ENCODE assay signal across 25 cellular contexts in genomic region chr10:47308775-47309174, GRCh38. TPM values are rescaled to one million over a fixed set of nuclear protein-coding genes. Genes with fewer than 3 reads are reported as not detected.
DNase-seq lines count a peak whose midpoint lies in the region; ATAC-seq, FAIRE-seq and TF ChIP-seq lines count a peak whose summit lies in the region.
"Had no signal": no experiment of that assay in that cellular context is flagged by ENCODE, and none has a peak within 500 bp of the region (broad histone marks: within the 10 kb centered on the region; RNA-seq: fewer than 3 reads in every experiment).

No MANE protein-coding gene starts in this region.

- 32% methylated on average over 9 of the region's 9 CpGs for WGBS in HepG2 (ENCODE audit: low lambda C conversion rate)

- H3K9ac ChIP-seq in Loucy (ENCODE audit: low read depth, low read length, poor library complexity, severe bottlenecking): peak overlapping the region; percentile 83
- H3K9ac ChIP-seq in neural progenitor cell: no peak overlapping the region
- H3K9ac ChIP-seq in HepG2 (ENCODE audit: insufficient read depth, low read depth, low read length): no peak overlapping the region
- H3K9ac ChIP-seq: BLaER1 treated with 17β-estradiol and CSF1 and Interleukin-3, amounts not matched to agents 10 nM and 100 nM; GM23248 had no signal

- H2AFZ ChIP-seq in Loucy (ENCODE audit: low read length): no peak overlapping the region
- no peak overlapping the region for H2AFZ ChIP-seq in neural progenitor cell (replicated peaks)
- no peak overlapping the region for H2AFZ ChIP-seq in HepG2 (ENCODE audit: low read length)
- H2AFZ ChIP-seq: GM23248 had no signal

- no peak overlapping the region for H3K4me3 Mint-ChIP-seq in CD4-positive, alpha-beta T cell
- no peak overlapping the region for H3K4me3 Mint-ChIP-seq in neural progenitor cell
- H3K4me3 Mint-ChIP-seq: CD14-positive monocyte had no signal

- BruUV-seq in HepG2 (replicated peaks; lab: Mats Ljungman, UMichigan): no TSS peak

- in situ Hi-C loops in HepG2 (cut with HindIII; ENCODE audit: extremely low pct_ligation_motif_present, low pct_unique_long_range_greater_than_20kb): loop anchor here (10.0 kb wide), 1 partner anchor 284 kb away; no protein-coding TSS in a partner anchor

- peaks cover 57% of the 10 kb centered on the region for H3K4me1 Mint-ChIP-seq in CD4-positive, alpha-beta T cell (ENCODE audit: low read depth)
- peaks cover 28% of the 10 kb centered on the region for H3K4me1 Mint-ChIP-seq in neural progenitor cell

- TF ChIP-seq EP300 in HepG2 (IDR thresholded peaks at IDR 0.05; ENCODE audit: low read depth in 2 of 2, low read length in 2 of 2) (no peak), HepG2 (CRISPR knock-in tag; IDR thresholded peaks at IDR 0.05; ENCODE audit: borderline replicate concordance) (no peak)

- no peaks in the 10 kb centered on the region for H3K36me3 Mint-ChIP-seq in CD4-positive, alpha-beta T cell (ENCODE audit: low read depth)
- peaks cover 3% of the 10 kb centered on the region for H3K36me3 Mint-ChIP-seq in neural progenitor cell
- H3K36me3 Mint-ChIP-seq: CD14-positive monocyte; CD4-positive, alpha-beta memory T cell had no signal

- H3K27me3 ChIP-seq in CD4-positive, alpha-beta T cell (ENCODE audit: control insufficient read depth, insufficient read depth, low read length): no peaks in the 10 kb centered on the region
- H3K27me3 ChIP-seq in Loucy (ENCODE audit: insufficient read depth, low read length, poor library complexity, severe bottlenecking) (no peaks in the 10 kb centered on the region), neural progenitor cell (no peaks in the 10 kb centered on the region), HepG2 (ENCODE audit: control insufficient read depth in 1 of 2, insufficient read depth in 2 of 2, low read length in 2 of 2) (peaks cover 4 to 15% of the 10 kb centered on the region in 2 experiments; a peak in 3 of 5 replicates)
- H3K27me3 ChIP-seq: BE2C; BLaER1 treated with 17β-estradiol and CSF1 and Interleukin-3, amounts not matched to agents 10 nM and 100 nM had no signal

- no peak for TF ChIP-seq RAD21 in HepG2 (CRISPR knock-in tag; IDR thresholded peaks at IDR 0.05)

- no peak overlapping the region for H3K27ac ChIP-seq in CD4-positive, alpha-beta T cell (ENCODE audit: low read depth, low read length)
- H3K27ac ChIP-seq in neural progenitor cell: no peak overlapping the region
- no peak overlapping the region for H3K27ac ChIP-seq in HepG2 (ENCODE audit: extremely low read length, insufficient read depth, low read length)
- H3K27ac ChIP-seq: A549; BLaER1 treated with 17β-estradiol and CSF1 and Interleukin-3, amounts not matched to agents 10 nM and 100 nM; GM23248 had no signal

- intact Hi-C loops in CD4-positive, alpha-beta T cell (cut with DNase I, micrococcal nuclease): loop anchor here in 1 of 2 experiments (5.0 kb wide), 3 partner anchors 36 to 141 kb away; no protein-coding TSS in a partner anchor
- intact Hi-C loops in posterior vena cava (cut with DNase I): no loop called here
- intact Hi-C loops in HepG2 (cut with micrococcal nuclease; ENCODE audit: unreplicated experiment): no loop called here

- H3K79me2 ChIP-seq in Loucy (ENCODE audit: insufficient read depth, low read length) (peaks cover 25% of the 10 kb centered on the region), neural progenitor cell (ENCODE audit: low read depth) (no peaks in the 10 kb centered on the region), HepG2 (ENCODE audit: insufficient read depth, low read length) (no peaks in the 10 kb centered on the region)

- no peak for DNase-seq in CD4-positive, alpha-beta T cell
- DNase-seq in neural progenitor cell (ENCODE audit: low spot score) (no peak), posterior vena cava (ENCODE audit: low spot score) (peak; percentile 28), SHP77 (lab: John Stamatoyannopoulos, UW) (no peak), HepG2 (ENCODE audit: low spot score) (no peak)
- DNase-seq: 8988T; AML-193; BE2C; Calu3; CD4-positive, alpha-beta memory T cell; COR-L47; GF-D8; HCEC 1CT had no signal

- no peaks in the 10 kb centered on the region for H3K9me2 ChIP-seq in Loucy (replicated peaks; ENCODE audit: low read depth, low read length)

- H4K20me1 ChIP-seq in Loucy (ENCODE audit: insufficient read depth, low read length, poor library complexity, severe bottlenecking) (no peaks in the 10 kb centered on the region), neural progenitor cell (ENCODE audit: low read depth) (no peaks in the 10 kb centered on the region), HepG2 (ENCODE audit: insufficient read depth, low read length) (no peaks in the 10 kb centered on the region)
- H4K20me1 ChIP-seq: BLaER1 treated with 17β-estradiol and CSF1 and Interleukin-3, amounts not matched to agents 10 nM and 100 nM had no signal

- CTCF ChIA-PET in CD4-positive, alpha-beta T cell (lab: Charles Lee): no interaction called here
- CTCF ChIA-PET in HepG2 (lab: Yijun Ruan, JAX; ENCODE audit: low intra/inter-chr PET ratio, low total read pairs): interaction anchor here (1.6 kb wide), 1 partner anchor 284 kb away, joined by 3 read pairs; no protein-coding TSS in a partner anchor

- H3K4me3 ChIP-seq in Loucy (ENCODE audit: low read length, poor library complexity, severe bottlenecking) (no peak overlapping the region), neural progenitor cell (no peak overlapping the region), HepG2 (replicated peaks in 1 of 3; ENCODE audit: insufficient read depth in 1 of 3, low read depth in 2 of 3, low read length in 3 of 3) (no peak overlapping the region)
- H3K4me3 ChIP-seq: A549; BLaER1 treated with 17β-estradiol and CSF1 and Interleukin-3, amounts not matched to agents 10 nM and 100 nM; GM23248 had no signal

- H3K36me3 ChIP-seq in Loucy (ENCODE audit: insufficient read depth, low read length) (no peaks in the 10 kb centered on the region), neural progenitor cell (no peaks in the 10 kb centered on the region), HepG2 (replicated peaks in 1 of 2; ENCODE audit: control insufficient read depth in 1 of 2, insufficient read depth in 2 of 2, low read length in 2 of 2) (no peaks in the 10 kb centered on the region)
- H3K36me3 ChIP-seq: BE2C; BLaER1 treated with 17β-estradiol and CSF1 and Interleukin-3, amounts not matched to agents 10 nM and 100 nM had no signal

- FAIRE-seq in HepG2 (lab: Jason Lieb, UNC): no peak
- FAIRE-seq: A549, GM12891, GM18507, H1 had no signal

- no peak for TF ChIP-seq CTCF in CD4-positive, alpha-beta T cell (IDR thresholded peaks at IDR 0.05)
- TF ChIP-seq CTCF in Loucy (conservative IDR thresholded peaks at IDR 0.05; ENCODE audit: low read length) (no peak), neural progenitor cell (IDR thresholded peaks at IDR 0.05) (no peak), HepG2 (CRISPR knock-in tag; IDR thresholded peaks at IDR 0.05) (no peak)

- POLR2A ChIA-PET in CD4-positive, alpha-beta T cell (lab: Charles Lee): no interaction called here
- POLR2A ChIA-PET in HepG2 (lab: Yijun Ruan, JAX): no interaction called here

- H3K4me1 ChIP-seq in Loucy (ENCODE audit: insufficient read depth, low read length, poor library complexity, severe bottlenecking) (peaks cover 84% of the 10 kb centered on the region), neural progenitor cell (no peaks in the 10 kb centered on the region), HepG2 (ENCODE audit: insufficient read depth, low read length) (no peaks in the 10 kb centered on the region)
- H3K4me1 ChIP-seq: A549, BE2C had no signal

- peak overlapping the region; percentile 34 for H3K27ac Mint-ChIP-seq in CD4-positive, alpha-beta T cell
- peak overlapping the region; percentile 69 for H3K27ac Mint-ChIP-seq in neural progenitor cell

- peaks cover 26% of the 10 kb centered on the region for H3F3A ChIP-seq in Loucy (ENCODE audit: low read depth)
- H3F3A ChIP-seq in neural progenitor cell (ENCODE audit: low read depth): no peaks in the 10 kb centered on the region

- H3K9me3 ChIP-seq in CD4-positive, alpha-beta T cell (ENCODE audit: control insufficient read depth, low read length): no peaks in the 10 kb centered on the region
- H3K9me3 ChIP-seq in Loucy (ENCODE audit: insufficient read depth, low read depth, low read length) (no peaks in the 10 kb centered on the region), neural progenitor cell (ENCODE audit: low read depth) (no peaks in the 10 kb centered on the region), HepG2 (ENCODE audit: low read length) (no peaks in the 10 kb centered on the region)
- H3K9me3 ChIP-seq: A549; BE2C; BLaER1 treated with 17β-estradiol and CSF1 and Interleukin-3, amounts not matched to agents 10 nM and 100 nM had no signal

- no peaks in the 10 kb centered on the region for H3K27me3 Mint-ChIP-seq in CD4-positive, alpha-beta T cell
- peaks cover 9% of the 10 kb centered on the region for H3K27me3 Mint-ChIP-seq in neural progenitor cell (ENCODE audit: insufficient read depth, low read depth)
- H3K27me3 Mint-ChIP-seq: CD4-positive, alpha-beta memory T cell had no signal

- no peaks in the 10 kb centered on the region for H3K9me3 Mint-ChIP-seq in CD4-positive, alpha-beta T cell
- H3K9me3 Mint-ChIP-seq in neural progenitor cell: no peaks in the 10 kb centered on the region
- H3K9me3 Mint-ChIP-seq: CD14-positive monocyte; CD4-positive, alpha-beta memory T cell had no signal

- ATAC-seq in CD4-positive, alpha-beta T cell (ENCODE audit: poor library complexity): no peak
- ATAC-seq in HG02970 (IDR thresholded peaks at IDR 0.05; ENCODE audit: low FRiP score, unreplicated experiment) (no peak), HepG2 (no peak)
- ATAC-seq: A549 had no signal

- H3K4me2 ChIP-seq in Loucy (ENCODE audit: low read depth, low read length, poor library complexity, severe bottlenecking): peak overlapping the region; percentile 9
- no peak overlapping the region for H3K4me2 ChIP-seq in neural progenitor cell
- H3K4me2 ChIP-seq in HepG2 (ENCODE audit: low read depth, low read length): no peak overlapping the region
- H3K4me2 ChIP-seq: A549; BLaER1 treated with 17β-estradiol and CSF1 and Interleukin-3, amounts not matched to agents 10 nM and 100 nM had no signal

- TF ChIP-seq POLR2A in HepG2 (IDR thresholded peaks at IDR 0.05; ENCODE audit: insufficient read depth in 1 of 2, low read depth in 2 of 2, low read length in 2 of 2): no peak

RNA-seq across cellular contexts. Expression of gene GDF10, which starts 8.8 kb away (rescaled TPM):
- under 1 TPM; 0.16 to 0.22 TPM for total RNA-seq in CD4-positive, alpha-beta T cell
- total RNA-seq in neural progenitor cell (ENCODE audit: low replicate concordance) (0.28 and 1.6 TPM in 2 replicates), posterior vena cava (10 to 100 TPM in 1 of 2 donors, 1 to 10 TPM in 1; 1.5 to 18.6 TPM), HepG2 (2016; rRNA removed; fragmentation: Illumina TruSeq; extraction: Trizol) (not detected in 2 replicates)
- total RNA-seq in HepG2 (2016; cell fraction: cytosol; rRNA removed; fragmentation: Illumina TruSeq; extraction: Trizol; ENCODE audit: low read depth): not detected in 2 replicates
- 0.13 TPM in 1 of 2 replicates, not detected in the other for total RNA-seq in HepG2 (2016; cell fraction: insoluble cytoplasmic fraction; rRNA removed; fragmentation: Illumina TruSeq; extraction: Trizol)
- 0.07 TPM in 1 of 2 replicates, not detected in the other for total RNA-seq in HepG2 (2016; cell fraction: membrane; rRNA removed; fragmentation: Illumina TruSeq; extraction: Trizol)
- 0.19 TPM in 1 of 2 replicates, not detected in the other for total RNA-seq in HepG2 (2016; cell fraction: nucleus; rRNA removed; fragmentation: Illumina TruSeq; extraction: Trizol)
- 0.03 TPM in 1 of 2 replicates, not detected in the other for polyA plus RNA-seq in HepG2 (2011; rRNA removed)
- not detected in 2 replicates for polyA plus RNA-seq in HepG2 (2011; cell fraction: cytosol; rRNA removed)
- not detected in 2 replicates for polyA plus RNA-seq in HepG2 (2011; cell fraction: nucleus; rRNA removed)
- not detected in 2 replicates for polyA plus RNA-seq in HepG2 (2012)
- polyA plus RNA-seq in HepG2 (2016; cell fraction: cytosol; fragmentation: Illumina TruSeq; extraction: Trizol; ENCODE audit: low read depth): not detected in 2 replicates
- polyA plus RNA-seq in HepG2 (2016; cell fraction: insoluble cytoplasmic fraction; fragmentation: Illumina TruSeq; extraction: Trizol; ENCODE audit: low read depth): not detected in 2 replicates
- not detected in 2 replicates for polyA plus RNA-seq in HepG2 (2016; cell fraction: membrane; fragmentation: Illumina TruSeq; extraction: Trizol; ENCODE audit: low read depth)
- 0.18 and 0.19 TPM in 2 replicates for polyA plus RNA-seq in HepG2 (2016; cell fraction: nucleus; fragmentation: Illumina TruSeq; extraction: Trizol; ENCODE audit: insufficient read depth, low read depth)
- polyA minus RNA-seq in HepG2 (2011; rRNA and poly(A)+ RNA removed; ENCODE audit: low replicate concordance): not detected in 2 replicates
- not detected in 2 replicates for polyA minus RNA-seq in HepG2 (2011; cell fraction: cytosol; rRNA and poly(A)+ RNA removed)
- polyA minus RNA-seq in HepG2 (2011; cell fraction: nucleus; rRNA and poly(A)+ RNA removed): not detected in 2 replicates
- total RNA-seq: Calu3, G401, H7 had no signal
- polyA plus RNA-seq: CD14-positive monocyte had no signal

RNA-seq across cellular contexts. Expression of gene GDF2, which starts 13.5 kb away (rescaled TPM):
- total RNA-seq in CD4-positive, alpha-beta T cell: not detected
- total RNA-seq in neural progenitor cell (ENCODE audit: low replicate concordance) (0.19 TPM in 1 of 2 replicates, not detected in the other), posterior vena cava (not detected), HepG2 (2016; rRNA removed; fragmentation: Illumina TruSeq; extraction: Trizol) (not detected in 2 replicates)
- not detected in 2 replicates for total RNA-seq in HepG2 (2016; cell fraction: cytosol; rRNA removed; fragmentation: Illumina TruSeq; extraction: Trizol; ENCODE audit: low read depth)
- total RNA-seq in HepG2 (2016; cell fraction: insoluble cytoplasmic fraction; rRNA removed; fragmentation: Illumina TruSeq; extraction: Trizol): not detected in 2 replicates
- not detected in 2 replicates for total RNA-seq in HepG2 (2016; cell fraction: membrane; rRNA removed; fragmentation: Illumina TruSeq; extraction: Trizol)
- not detected in 2 replicates for total RNA-seq in HepG2 (2016; cell fraction: nucleus; rRNA removed; fragmentation: Illumina TruSeq; extraction: Trizol)
- not detected in 2 replicates for polyA plus RNA-seq in HepG2 (2011; rRNA removed)
- not detected in 2 replicates for polyA plus RNA-seq in HepG2 (2011; cell fraction: cytosol; rRNA removed)
- polyA plus RNA-seq in HepG2 (2011; cell fraction: nucleus; rRNA removed): not detected in 2 replicates
- polyA plus RNA-seq in HepG2 (2012): not detected in 2 replicates
- not detected in 2 replicates for polyA plus RNA-seq in HepG2 (2016; cell fraction: cytosol; fragmentation: Illumina TruSeq; extraction: Trizol; ENCODE audit: low read depth)
- polyA plus RNA-seq in HepG2 (2016; cell fraction: insoluble cytoplasmic fraction; fragmentation: Illumina TruSeq; extraction: Trizol; ENCODE audit: low read depth): not detected in 2 replicates
- not detected in 2 replicates for polyA plus RNA-seq in HepG2 (2016; cell fraction: membrane; fragmentation: Illumina TruSeq; extraction: Trizol; ENCODE audit: low read depth)
- not detected in 2 replicates for polyA plus RNA-seq in HepG2 (2016; cell fraction: nucleus; fragmentation: Illumina TruSeq; extraction: Trizol; ENCODE audit: insufficient read depth, low read depth)
- polyA minus RNA-seq in HepG2 (2011; rRNA and poly(A)+ RNA removed; ENCODE audit: low replicate concordance): not detected in 2 replicates
- polyA minus RNA-seq in HepG2 (2011; cell fraction: cytosol; rRNA and poly(A)+ RNA removed): not detected in 2 replicates
- not detected in 2 replicates for polyA minus RNA-seq in HepG2 (2011; cell fraction: nucleus; rRNA and poly(A)+ RNA removed)
- total RNA-seq: Calu3; CD4-positive, alpha-beta memory T cell; Daoy; G401; GM23248; H1; H7 had no signal
- polyA plus RNA-seq: A549; CD14-positive monocyte; CD4-positive, alpha-beta memory T cell; GM23248; H1 had no signal

RNA-seq across cellular contexts. Expression of gene RBP3, which starts 39.4 kb away (rescaled TPM):
- total RNA-seq in CD4-positive, alpha-beta T cell: not detected
- total RNA-seq in neural progenitor cell (ENCODE audit: low replicate concordance): not detected in 2 replicates
- not detected for total RNA-seq in posterior vena cava
- not detected in 2 replicates for total RNA-seq in HepG2 (2016; rRNA removed; fragmentation: Illumina TruSeq; extraction: Trizol)
- not detected in 2 replicates for total RNA-seq in HepG2 (2016; cell fraction: cytosol; rRNA removed; fragmentation: Illumina TruSeq; extraction: Trizol; ENCODE audit: low read depth)
- not detected in 2 replicates for total RNA-seq in HepG2 (2016; cell fraction: insoluble cytoplasmic fraction; rRNA removed; fragmentation: Illumina TruSeq; extraction: Trizol)
- total RNA-seq in HepG2 (2016; cell fraction: membrane; rRNA removed; fragmentation: Illumina TruSeq; extraction: Trizol): not detected in 2 replicates
- not detected in 2 replicates for total RNA-seq in HepG2 (2016; cell fraction: nucleus; rRNA removed; fragmentation: Illumina TruSeq; extraction: Trizol)
- polyA plus RNA-seq in HepG2 (2011; rRNA removed): not detected in 2 replicates
- polyA plus RNA-seq in HepG2 (2011; cell fraction: cytosol; rRNA removed): not detected in 2 replicates
- polyA plus RNA-seq in HepG2 (2011; cell fraction: nucleus; rRNA removed): not detected in 2 replicates
- polyA plus RNA-seq in HepG2 (2012): not detected in 2 replicates
- not detected in 2 replicates for polyA plus RNA-seq in HepG2 (2016; cell fraction: cytosol; fragmentation: Illumina TruSeq; extraction: Trizol; ENCODE audit: low read depth)
- polyA plus RNA-seq in HepG2 (2016; cell fraction: insoluble cytoplasmic fraction; fragmentation: Illumina TruSeq; extraction: Trizol; ENCODE audit: low read depth): not detected in 2 replicates
- not detected in 2 replicates for polyA plus RNA-seq in HepG2 (2016; cell fraction: membrane; fragmentation: Illumina TruSeq; extraction: Trizol; ENCODE audit: low read depth)
- polyA plus RNA-seq in HepG2 (2016; cell fraction: nucleus; fragmentation: Illumina TruSeq; extraction: Trizol; ENCODE audit: insufficient read depth, low read depth): not detected in 2 replicates
- polyA minus RNA-seq in HepG2 (2011; rRNA and poly(A)+ RNA removed; ENCODE audit: low replicate concordance): 0.07 TPM in 1 of 2 replicates, not detected in the other
- not detected in 2 replicates for polyA minus RNA-seq in HepG2 (2011; cell fraction: cytosol; rRNA and poly(A)+ RNA removed)
- not detected in 2 replicates for polyA minus RNA-seq in HepG2 (2011; cell fraction: nucleus; rRNA and poly(A)+ RNA removed)
- total RNA-seq: Calu3; CD4-positive, alpha-beta memory T cell; Daoy; G401; GM23248; H1; H7 had no signal
- polyA plus RNA-seq: A549; CD14-positive monocyte; CD4-positive, alpha-beta memory T cell; GM23248; H1 had no signal
